In the genomic region with DNA sequence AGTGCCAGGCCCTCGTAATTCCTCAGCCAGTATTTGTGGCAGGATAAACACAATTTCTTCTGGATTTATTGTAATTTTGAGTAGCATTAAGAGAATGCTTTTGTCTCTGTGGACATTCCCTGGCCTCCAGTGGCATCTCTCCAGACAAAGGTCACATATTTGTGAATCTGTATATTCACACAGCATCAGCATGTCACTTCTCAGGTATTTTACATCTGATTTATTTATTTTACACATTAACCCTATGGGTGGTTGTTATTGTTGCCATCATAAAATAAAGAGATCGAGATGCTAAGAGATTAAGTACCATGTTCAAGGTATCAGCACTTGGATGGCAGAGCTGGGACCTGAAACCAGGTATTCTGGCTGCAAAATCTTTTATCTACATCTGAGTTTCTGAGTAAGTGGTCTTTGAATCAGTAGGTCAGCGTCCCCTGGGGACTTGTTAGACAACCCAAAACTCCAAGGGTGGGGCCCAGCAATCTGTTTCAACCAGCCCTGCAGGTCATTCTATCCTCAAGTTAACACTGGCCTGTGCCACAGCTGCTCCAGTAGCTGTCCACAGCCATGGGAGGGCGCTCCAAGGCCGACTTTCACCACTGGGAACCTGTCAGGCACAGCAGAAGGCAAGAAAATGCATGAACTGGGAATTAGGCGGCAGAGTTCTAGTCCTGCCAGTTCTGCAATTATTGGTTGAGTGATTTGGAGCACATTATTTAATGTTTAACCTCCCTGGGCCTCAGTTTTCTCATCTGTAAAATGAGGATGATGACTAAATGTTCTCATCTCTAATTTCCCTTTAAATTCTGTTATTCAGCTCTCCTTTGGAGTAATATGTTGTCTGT, we compare ENCODE assay signal across 8 cellular contexts. TPM values are rescaled to one million over a fixed set of nuclear protein-coding genes. Genes with fewer than 3 reads are reported as not detected.
DNase-seq lines count a peak whose midpoint lies in the region; ATAC-seq and TF ChIP-seq lines count a peak whose summit lies in the region.

No MANE protein-coding gene starts in this region.

- peaks cover 0 to 5% (median 3%) of the 10 kb centered on the region in 4 donors for H3K9me3 ChIP-seq in stomach

- H3K27ac ChIP-seq in epithelial cell of prostate (peak overlapping the region; percentile 90), stomach (peak overlapping the region; percentile 77 to 93 (median 89))

- H3K27me3 Mint-ChIP-seq in CD14-positive monocyte (ENCODE audit: low read depth in 3 of 3) (no peaks in the 10 kb centered on the region), HFFc6 (ENCODE audit: insufficient read depth) (no peaks in the 10 kb centered on the region; the same call in 1 of the 2 replicates)
- H3K27me3 Mint-ChIP-seq in natural killer cell treated with Interleukin-12 subunit alpha and Interleukin-12 subunit beta and Interleukin-15 and Interleukin-18, amount 100 ng/mL, for 72 hours, result peaks cover under 1 to 4% of the 10 kb centered on the region in 2 donors

- H3K27me3 ChIP-seq in stomach, result no peaks in the 10 kb centered on the region

- DNase-seq in CD14-positive monocyte (ENCODE audit: low spot score) (peak; percentile 89), HFFc6 (peak; percentile 74), NOMO-1 (lab: John Stamatoyannopoulos, UW; ENCODE audit: unreplicated experiment in 2 of 2) (peak; percentile 89), epithelial cell of prostate (ENCODE audit: low read depth, low spot score) (no peak), stomach (peak; percentile 87), cerebellar nuclear complex (lab: John Stamatoyannopoulos, UW) (no peak)
- peak; percentile 35 to 47 for DNase-seq in activated CD8-positive, alpha-beta memory T cell treated with anti-CD3 and anti-CD28 coated beads for 4 hours (ENCODE audit: low read depth in 2 of 2)
- DNase-seq in natural killer cell treated with Interleukin-12 subunit alpha and Interleukin-12 subunit beta and Interleukin-15 and Interleukin-18, amount 100 ng/mL, for 72 hours (ENCODE audit: low spot score), result peak; percentile 78

- H3K27ac Mint-ChIP-seq in CD14-positive monocyte (peak overlapping the region in 6 of 7 donors; percentile 33 to 93 (median 72)), HFFc6 (peak overlapping the region; percentile 3; the same call in 1 of the 2 replicates)
- H3K27ac Mint-ChIP-seq in natural killer cell treated with Interleukin-12 subunit alpha and Interleukin-12 subunit beta and Interleukin-15 and Interleukin-18, amount 100 ng/mL, for 72 hours, result peak overlapping the region in 1 of 2 donors; percentile 61

- peaks cover 0 to 2% of the 10 kb centered on the region in 2 donors for H3K36me3 Mint-ChIP-seq in CD14-positive monocyte
- peaks cover 8% of the 10 kb centered on the region for H3K36me3 Mint-ChIP-seq in HFFc6 (ENCODE audit: low read depth)
- H3K36me3 Mint-ChIP-seq in natural killer cell treated with Interleukin-12 subunit alpha and Interleukin-12 subunit beta and Interleukin-15 and Interleukin-18, amount 100 ng/mL, for 72 hours, result peaks cover under 1% of the 10 kb centered on the region

- H3K36me3 ChIP-seq in stomach, result no peaks in the 10 kb centered on the region

- peak; percentile 84 to 87 for ATAC-seq in natural killer cell treated with Interleukin-12 subunit alpha and Interleukin-12 subunit beta and Interleukin-15 and Interleukin-18, amount 100 ng/mL, for 72 hours

- H3K9me3 Mint-ChIP-seq in CD14-positive monocyte (peaks cover 3 to 12% (median 10%) of the 10 kb centered on the region in 7 donors), HFFc6 (peaks cover 8% of the 10 kb centered on the region)
- H3K9me3 Mint-ChIP-seq in natural killer cell treated with Interleukin-12 subunit alpha and Interleukin-12 subunit beta and Interleukin-15 and Interleukin-18, amount 100 ng/mL, for 72 hours, result peaks cover under 1% of the 10 kb centered on the region

- TF ChIP-seq EP300 in stomach (IDR thresholded peaks at IDR 0.05), result no peak

- H3K4me3 Mint-ChIP-seq in CD14-positive monocyte, result no peak overlapping the region
- H3K4me3 Mint-ChIP-seq in HFFc6, result no peak overlapping the region
- H3K4me3 Mint-ChIP-seq in natural killer cell treated with Interleukin-12 subunit alpha and Interleukin-12 subunit beta and Interleukin-15 and Interleukin-18, amount 100 ng/mL, for 72 hours, result no peak overlapping the region

- peak; percentile 95 for TF ChIP-seq CTCF in CD14-positive monocyte (IDR thresholded peaks at IDR 0.05)
- peak; percentile 96 for TF ChIP-seq CTCF in HFFc6 (IDR thresholded peaks at IDR 0.05)
- peak in 5 of 7 experiments; percentile 58 to 75 (median 68) for TF ChIP-seq CTCF in stomach (IDR thresholded peaks at IDR 0.05)

- intact Hi-C loops in CD14-positive monocyte (cut with micrococcal nuclease), result loop anchor here (10.0 kb wide), 3 partner anchors 641 to 701 kb away; a partner anchor contains a TSS
- intact Hi-C loops in stomach (cut with DNase I; ENCODE audit: low total_unique reads), result no loop called here

- peak overlapping the region in 1 of 4 donors; percentile 23 for H3K4me3 ChIP-seq in stomach

- no peak for TF ChIP-seq POLR2A in stomach (IDR thresholded peaks at IDR 0.05)

- H3K4me1 ChIP-seq in stomach, result peaks cover 0 to 18% (median 5%) of the 10 kb centered on the region in 4 donors

- 36 to 43% (median 39%) methylated on average over 6 of the region's 6 CpGs for WGBS in stomach, 5 donors

- H3K4me1 Mint-ChIP-seq in CD14-positive monocyte, result peaks cover 47% of the 10 kb centered on the region
- peaks cover 27% of the 10 kb centered on the region for H3K4me1 Mint-ChIP-seq in HFFc6 (ENCODE audit: low read depth)
- peaks cover 0 to 4% of the 10 kb centered on the region in 2 donors for H3K4me1 Mint-ChIP-seq in natural killer cell treated with Interleukin-12 subunit alpha and Interleukin-12 subunit beta and Interleukin-15 and Interleukin-18, amount 100 ng/mL, for 72 hours (ENCODE audit: low read depth in 2 of 2)

RNA-seq across cellular contexts. Expression of a gene that starts 17.6 kb away (rescaled TPM):
- polyA plus RNA-seq in CD14-positive monocyte, result 100 to 1,000 TPM; 331 to 341 TPM
- total RNA-seq in HFFc6 (2021; fragmentation: NEBNext Ultra II Directional; extraction: Animal tissue kit (Norgen Biotek cat#: 25700)), result 100 to 1,000 TPM; 106 to 151 (median 128) TPM
- 10 to 100 TPM; 58.3 to 77.6 TPM for total RNA-seq in natural killer cell treated with Interleukin-12 subunit alpha and Interleukin-12 subunit beta and Interleukin-15 and Interleukin-18, amount 100 ng/mL, for 72 hours
- 100 to 1,000 TPM in 2 of 5 donors, 10 to 100 TPM in 2, 1 to 10 TPM in 1; 8.2 to 226 (median 25.5) TPM for total RNA-seq in stomach
- polyA plus RNA-seq in stomach, result 100 to 1,000 TPM; 149 to 268 (median 193) TPM

Comparison
In these comparisons a context has a peak if more than half of its experiments do, and no peak if none do; other contexts are left out.
1. DNase-seq: peak in CD14-positive monocyte (single experiment), HFFc6 (single experiment), NOMO-1 (2 of 2), activated CD8-positive, alpha-beta memory T cell treated with anti-CD3 and anti-CD28 coated beads for 4 hours (2 of 2), natural killer cell treated with Interleukin-12 subunit alpha and Interleukin-12 subunit beta and Interleukin-15 and Interleukin-18, amount 100 ng/mL, for 72 hours (single experiment) and stomach (single experiment); none in epithelial cell of prostate (single experiment) and cerebellar nuclear complex (0 of 2).
2. Peak in every context shown above with its lines, with median percentiles within 50 percentile points of each other: CTCF ChIP-seq.